ENCODE assay signal across 8 cellular contexts in genomic region chr3:178966299-178967183, GRCh38.
DNase-seq lines count a peak whose midpoint lies in the region; ATAC-seq, FAIRE-seq and TF ChIP-seq lines count a peak whose summit lies in the region.

No MANE protein-coding gene starts in this region.

- FAIRE-seq in H54 (lab: Jason Lieb, UNC), result peak; percentile 73
- FAIRE-seq in TTC549 (lab: Jason Lieb, UNC), result peak; percentile 85

- H3K27me3 Mint-ChIP-seq in effector memory CD8-positive, alpha-beta T cell, result no peaks in the 10 kb centered on the region

- peaks cover 8 to 9% of the 10 kb centered on the region in 2 donors for H3K4me1 Mint-ChIP-seq in effector memory CD8-positive, alpha-beta T cell (ENCODE audit: low read depth in 2 of 2)

- no peaks in the 10 kb centered on the region for H3K36me3 Mint-ChIP-seq in effector memory CD8-positive, alpha-beta T cell (ENCODE audit: insufficient read depth)

- H3K9me3 Mint-ChIP-seq in effector memory CD8-positive, alpha-beta T cell, result no peaks in the 10 kb centered on the region

- no peak overlapping the region for H3K4me3 Mint-ChIP-seq in effector memory CD8-positive, alpha-beta T cell

- TF ChIP-seq POLR2A in H54 (IDR thresholded peaks at IDR 0.05; ENCODE audit: low read depth, low read length), result no peak

- ATAC-seq in effector memory CD8-positive, alpha-beta T cell (replicated peaks), result no peak

- no peak overlapping the region for H3K4me3 ChIP-seq in skeletal muscle cell (ENCODE audit: low read depth, low read length)

- TF ChIP-seq CTCF in GM10266 (IDR thresholded peaks at IDR 0.05; ENCODE audit: control insufficient read depth, insufficient read depth, low read depth, missing control alignments), result peak; percentile 55

- DNase-seq in GM10266 (ENCODE audit: extremely low spot score), result peak; percentile 24
- DNase-seq in H54 (ENCODE audit: insufficient read length, low spot score), result peak; percentile 9
- DNase-seq in MV-4-11 (lab: John Stamatoyannopoulos, UW), result peak; percentile 21
- DNase-seq in globus pallidus (ENCODE audit: low spot score), result peak; percentile 58
- DNase-seq in skeletal muscle cell (ENCODE audit: low read depth), result peak; percentile 4
- DNase-seq in SKM-1 (lab: John Stamatoyannopoulos, UW; ENCODE audit: unreplicated experiment), result no peak
- no peak for DNase-seq in effector memory CD8-positive, alpha-beta T cell

- peak overlapping the region in 1 of 2 donors; percentile 77 for H3K27ac Mint-ChIP-seq in effector memory CD8-positive, alpha-beta T cell

Comparison
In these comparisons a context has a peak if more than half of its experiments do, and no peak if none do; other contexts are left out.
1. DNase-seq: peak in GM10266 (single experiment), H54 (single experiment), MV-4-11 (single experiment), globus pallidus (single experiment) and skeletal muscle cell (single experiment); none in SKM-1 (single experiment) and effector memory CD8-positive, alpha-beta T cell (0 of 3).